9 cellular contexts compared by ENCODE assay signal in the genomic region with DNA sequence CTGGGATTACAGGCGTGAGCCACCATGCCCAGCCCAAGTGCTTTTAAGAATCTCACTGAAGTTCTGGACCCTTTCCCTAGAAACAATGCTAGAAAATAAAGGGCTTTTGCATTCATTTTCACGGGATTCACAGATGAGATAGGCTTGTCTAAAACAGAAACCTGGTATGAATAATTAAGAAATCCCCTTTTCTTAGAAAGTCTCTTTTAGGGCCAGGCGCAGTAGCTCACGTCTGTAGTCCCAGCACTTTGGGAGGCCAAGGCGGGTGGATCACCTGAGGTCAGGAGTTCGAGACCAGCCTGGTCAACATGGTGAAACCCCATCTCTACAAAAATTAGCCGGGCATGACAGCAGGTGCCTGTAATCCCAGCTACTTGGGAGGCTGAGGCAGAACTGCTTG. TPM values are rescaled to one million over a fixed set of nuclear protein-coding genes. Genes with fewer than 3 reads are reported as not detected.
"Had no signal": no experiment of that assay in that cellular context is flagged by ENCODE, and none has a peak within 500 bp of the region (broad histone marks: within the 10 kb centered on the region; RNA-seq: fewer than 3 reads in every experiment).

No MANE protein-coding gene starts in this region.

RNA-seq across cellular contexts. Expression of a gene that starts 26.4 kb away (rescaled TPM):
- total RNA-seq: activated B cell treated with CpG ODN at 0.5 μM for 24 hours; activated CD4-positive, alpha-beta memory T cell treated with anti-CD3 and anti-CD28 coated beads, Interleukin-2, amount 10 ng/mL, durations not matched to agents 7 days and 5 days; activated CD4-positive, alpha-beta T cell treated with anti-CD3 and anti-CD28 coated beads, Interleukin-2, amount 10 ng/mL, durations not matched to agents 7 days and 5 days; activated naive CD8-positive, alpha-beta T cell treated with anti-CD3 and anti-CD28 coated beads, Interleukin-2, amount 10 ng/mL, durations not matched to agents 7 days and 5 days; adrenal gland; cardiac septum; LHCN-M2; M059J; PC-9 had no signal
